ENCODE assay signal across 8 cellular contexts in the genomic region with DNA sequence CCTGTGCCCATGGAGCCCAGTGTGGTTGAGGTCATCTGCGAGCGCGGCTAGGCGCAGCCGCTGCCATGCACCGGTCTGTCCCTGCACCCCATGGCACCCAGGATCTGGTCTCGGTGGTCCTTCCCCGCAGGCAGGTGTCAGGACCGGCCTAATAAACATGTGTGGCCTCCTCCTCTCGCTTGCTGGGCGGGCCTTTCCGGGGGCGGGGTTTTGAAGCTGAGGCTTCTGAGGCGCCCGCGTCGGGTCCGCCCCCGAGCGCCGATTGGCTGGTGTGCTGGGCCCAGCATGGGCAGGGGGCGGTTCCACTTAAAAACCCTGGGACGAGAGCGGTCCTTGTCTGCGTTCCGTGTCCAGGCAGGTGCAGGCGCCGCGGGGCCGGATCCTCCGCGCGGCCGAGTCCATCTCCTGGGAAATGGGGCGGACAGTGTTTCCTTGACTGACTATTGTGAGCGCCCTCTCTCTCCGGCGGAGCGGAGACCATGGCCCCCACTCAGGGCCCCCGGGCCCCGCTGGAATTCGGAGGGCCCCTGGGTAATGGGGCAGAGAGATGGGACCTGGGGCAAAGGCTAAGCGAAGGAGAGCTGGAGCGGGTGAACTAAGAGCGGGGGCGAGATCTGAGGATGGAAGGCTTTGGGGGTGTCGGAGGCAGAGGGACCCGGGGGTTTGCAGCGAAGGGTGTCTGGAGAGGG. TPM values are rescaled to one million over a fixed set of nuclear protein-coding genes. Genes with fewer than 3 reads are reported as not detected.
A peak's percentile ranks its signal among the peaks of the same experiment; 100 is the strongest.
DNase-seq lines count a peak whose midpoint lies in the region; ATAC-seq and TF ChIP-seq lines count a peak whose summit lies in the region.

A gene (plus strand): TSS at position 336 of the 689 bp plus-strand sequence. CDS start 144 bp downstream, at position 480.

- peaks cover 34 to 53% (median 49%) of the 10 kb centered on the region in 3 donors for H3K4me1 Mint-ChIP-seq in T-cell

- peak within 1 kb of the TSS; percentile 24 for H3K18ac ChIP-seq in trophoblast cell (ENCODE audit: low read length)

- H3K27me3 ChIP-seq in adipocyte (replicated peaks; ENCODE audit: control insufficient read depth, insufficient read depth, low read length), result no peaks in the 10 kb centered on the region
- H3K27me3 ChIP-seq in trophoblast cell (ENCODE audit: insufficient read depth, low read length), result no peaks in the 10 kb centered on the region
- no peaks in the 10 kb centered on the region for H3K27me3 ChIP-seq in tibial artery

- H2BK12ac ChIP-seq in trophoblast cell (ENCODE audit: low read length), result no peak within 1 kb of the TSS

- H3K4me1 ChIP-seq in adipocyte (ENCODE audit: control insufficient read depth, insufficient read depth, low read length), result peaks cover 35% of the 10 kb centered on the region
- H3K4me1 ChIP-seq in trophoblast cell (ENCODE audit: control insufficient read depth in 1 of 2, insufficient read depth in 2 of 2, low read length in 2 of 2), result peaks cover 14 to 19% of the 10 kb centered on the region in 2 experiments
- H3K4me1 ChIP-seq in tibial artery, result peaks cover 10 to 47% (median 44%) of the 10 kb centered on the region in 4 donors

- H2AFZ ChIP-seq in trophoblast cell (ENCODE audit: insufficient read depth, low read length, poor library complexity), result peak within 1 kb of the TSS; percentile 51

- H4K91ac ChIP-seq in trophoblast cell (ENCODE audit: low read depth, low read length), result peak within 1 kb of the TSS; percentile 40

- H3K4me2 ChIP-seq in trophoblast cell (ENCODE audit: low read length), result peak within 1 kb of the TSS; percentile 74

- peak within 1 kb of the TSS; percentile 83 to 88 for H3K27ac Mint-ChIP-seq in T-cell

- POLR2A ChIA-PET in T-cell (lab: Charles Lee), result interaction anchor here (0.6 to 1.6 kb wide), 3 partner anchors 10 to 339 kb away, joined by 3 to 7 read pairs (median 5); a partner anchor contains a TSS

- H3K27ac ChIP-seq in trophoblast cell (ENCODE audit: low read depth, low read length) (peak within 1 kb of the TSS; percentile 40), tibial artery (peak within 1 kb of the TSS; percentile 49 to 58)

- H3K4me3 Mint-ChIP-seq in T-cell, result peak within 1 kb of the TSS; percentile 84 to 100 (median 87)

- H3K9me3 ChIP-seq in adipocyte (ENCODE audit: control insufficient read depth, low read length), result no peaks in the 10 kb centered on the region
- no peaks in the 10 kb centered on the region for H3K9me3 ChIP-seq in trophoblast cell (ENCODE audit: insufficient read depth, low read depth, low read length)
- H3K9me3 ChIP-seq in tibial artery, result no peaks in the 10 kb centered on the region

- H3K14ac ChIP-seq in trophoblast cell (ENCODE audit: low read length), result peak within 1 kb of the TSS; percentile 54

- no CpG with 5 or more reads among the region's 49 CpGs for WGBS in trophoblast cell (ENCODE audit: extremely low coverage, insufficient coverage, insufficient read length)

- H3K4ac ChIP-seq in trophoblast cell (ENCODE audit: low read depth, low read length), result peak within 1 kb of the TSS; percentile 38

- peak within 1 kb of the TSS; percentile 73 for H4K12ac ChIP-seq in trophoblast cell (ENCODE audit: low read depth, low read length)

- CTCF ChIA-PET in T-cell (lab: Charles Lee), result interaction anchor here in 1 of 2 donors (0.6 to 2.0 kb wide), 9 partner anchors 10 to 764 kb away, joined by 3 to 9 read pairs (median 3); a partner anchor contains a TSS

- no peak within 1 kb of the TSS for H3K23ac ChIP-seq in trophoblast cell (ENCODE audit: low read length)

- H4K8ac ChIP-seq in trophoblast cell (ENCODE audit: low read depth, low read length), result peak within 1 kb of the TSS; percentile 69

- peak within 1 kb of the TSS; percentile 15 for H2AK5ac ChIP-seq in trophoblast cell (ENCODE audit: low read length)

- ATAC-seq in HG02571 (IDR thresholded peaks at IDR 0.05; ENCODE audit: unreplicated experiment), result peak; percentile 53
- ATAC-seq in T-cell (replicated peaks in 1 of 4), result peak; percentile 77 to 79 (median 78)
- peak; percentile 90 for ATAC-seq in Right ventricle myocardium superior (ENCODE audit: poor library complexity)

- H3K36me3 ChIP-seq in adipocyte (ENCODE audit: control insufficient read depth, insufficient read depth, low read length, severe bottlenecking), result peaks cover 22% of the 10 kb centered on the region
- peaks cover 45 to 48% of the 10 kb centered on the region in 2 experiments for H3K36me3 ChIP-seq in trophoblast cell (ENCODE audit: control insufficient read depth in 1 of 2, insufficient read depth in 2 of 2, low read length in 2 of 2)
- H3K36me3 ChIP-seq in tibial artery, result peaks cover 18 to 48% (median 29%) of the 10 kb centered on the region in 3 donors

- peak within 1 kb of the TSS; percentile 82 for H3K4me3 ChIP-seq in adipocyte (ENCODE audit: low read length)
- peak within 1 kb of the TSS; percentile 76 for H3K4me3 ChIP-seq in trophoblast cell (ENCODE audit: low read depth, low read length)
- H3K4me3 ChIP-seq in tibial artery, result peak within 1 kb of the TSS; percentile 44 to 59

- no peak within 1 kb of the TSS for H2BK120ac ChIP-seq in trophoblast cell (ENCODE audit: insufficient read depth, low read length, poor library complexity)

- no peak for TF ChIP-seq CTCF in tibial artery (IDR thresholded peaks at IDR 0.05)

- peak within 1 kb of the TSS; percentile 86 for H3K9ac ChIP-seq in adipocyte (ENCODE audit: low read length)
- H3K9ac ChIP-seq in trophoblast cell (ENCODE audit: low read length), result peak within 1 kb of the TSS; percentile 18

- DNase-seq in G401 (ENCODE audit: low spot score), result peak; percentile 99
- peak; percentile 97 for DNase-seq in NCI-H1436 (lab: John Stamatoyannopoulos, UW)
- peak; percentile 86 to 98 (median 94) for DNase-seq in T-cell
- peak; percentile 91 for DNase-seq in adipocyte (ENCODE audit: low read depth)
- DNase-seq in Right ventricle myocardium superior, result peak; percentile 98
- peak; percentile 95 for DNase-seq in trophoblast cell
- DNase-seq in tibial artery, result peak; percentile 95 to 96

- H3K79me1 ChIP-seq in trophoblast cell (ENCODE audit: low read length), result peaks cover 12% of the 10 kb centered on the region

- in situ Hi-C loops in G401 (cut with HindIII; ENCODE audit: low sequenced_read_pairs), result no loop called here

- peaks cover 11% of the 10 kb centered on the region for H3K79me2 ChIP-seq in trophoblast cell (ENCODE audit: control insufficient read depth, insufficient read depth, low read length, poor library complexity)

- peaks cover 5% of the 10 kb centered on the region for H3K36me3 Mint-ChIP-seq in T-cell

- peak within 1 kb of the TSS; percentile 37 for H2BK5ac ChIP-seq in trophoblast cell (ENCODE audit: low read depth, low read length, poor library complexity)

- intact Hi-C loops in Right ventricle myocardium superior (cut with DNase I), result loop anchor here (10.0 kb wide), 1 partner anchor 267 kb away; a partner anchor contains a TSS
- intact Hi-C loops in tibial artery (cut with DNase I; ENCODE audit: low total_unique reads), result loop anchor here (2.0 to 10.0 kb wide), 2 partner anchors 69 to 187 kb away; a partner anchor contains a TSS

- H3K9me3 Mint-ChIP-seq in T-cell, result no peaks in the 10 kb centered on the region

- H3K27me3 Mint-ChIP-seq in T-cell, result no peaks in the 10 kb centered on the region

RNA-seq across cellular contexts. Expression of the gene that starts here (rescaled TPM):
- total RNA-seq in G401 (2014; rRNA removed; shearing (Covaris generic)), result 23.5 and 39.0 TPM in 2 replicates
- total RNA-seq in T-cell (10 to 100 TPM; 23.7 to 34.2 (median 28.6) TPM), Right ventricle myocardium superior (72.4 TPM)
- 65.1 and 67.5 TPM in 2 replicates for polyA plus RNA-seq in trophoblast cell (2013)

Comparison
In these comparisons a context has a peak if more than half of its experiments do, and no peak if none do; other contexts are left out.
1. Peak in every context shown above with its lines: DNase-seq, ATAC-seq, H3K4me3 ChIP-seq and H3K27ac ChIP-seq.